8 cellular contexts compared by ENCODE assay signal in the genomic region with DNA sequence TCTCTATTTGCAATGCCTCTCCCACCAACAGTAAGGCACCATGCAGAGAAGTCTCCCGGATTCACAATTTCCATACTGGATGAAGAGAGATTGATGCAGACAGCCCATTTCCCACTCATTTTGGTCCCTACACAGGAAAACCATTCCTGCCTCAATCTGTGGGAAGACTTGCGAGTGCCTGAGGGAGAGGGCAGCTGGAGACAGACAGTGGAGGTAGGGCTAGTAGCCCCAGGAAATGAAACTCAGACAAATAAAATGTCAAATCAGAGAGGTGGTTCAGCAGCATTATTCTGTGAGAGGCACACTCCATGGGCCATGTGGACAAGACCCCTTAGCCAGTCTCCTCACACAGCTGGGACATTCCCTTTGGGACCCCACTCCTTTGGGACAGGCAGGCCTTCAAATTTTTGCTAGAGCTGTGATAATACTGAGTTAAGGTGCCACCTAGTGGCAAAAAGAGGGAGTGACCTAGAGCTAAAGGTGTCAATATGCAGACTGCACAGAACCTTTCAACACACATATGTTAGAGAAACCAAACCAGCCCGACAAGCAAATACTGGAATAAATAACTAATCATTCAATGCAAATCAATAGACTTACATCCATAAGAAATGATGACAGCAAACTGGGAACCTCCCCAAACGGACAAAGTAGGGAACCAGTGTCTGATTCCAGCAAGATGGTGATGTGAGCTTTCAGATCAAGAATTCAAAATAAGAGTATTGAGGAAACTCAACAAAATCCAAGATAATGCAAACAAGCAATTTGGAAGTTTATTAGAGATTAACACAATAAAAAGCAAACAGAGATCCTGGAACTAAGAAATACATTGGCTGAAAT.
DNase-seq lines count a peak whose midpoint lies in the region; ATAC-seq and TF ChIP-seq lines count a peak whose summit lies in the region.

No MANE protein-coding gene starts in this region.

- no peaks in the 10 kb centered on the region for H3K79me2 ChIP-seq in KMS-11 (ENCODE audit: insufficient read depth, low read depth)

- no peaks in the 10 kb centered on the region for H3K27me3 Mint-ChIP-seq in naive B cell

- ATAC-seq in GM21786 (IDR thresholded peaks at IDR 0.05; ENCODE audit: unreplicated experiment) (peak; percentile 98), body of pancreas (peak; percentile 70), naive B cell (ENCODE audit: low read depth in 2 of 2) (no peak)

- H2AFZ ChIP-seq in KMS-11 (ENCODE audit: low read depth): no peak overlapping the region; the same call in 1 of the 2 replicates

- CTCF ChIA-PET in AG04449 (lab: Yijun Ruan, JAX): interaction anchor here (1.1 to 1.2 kb wide), 3 partner anchors 14 to 1753 kb away, joined by 3 to 4 read pairs (median 4); no protein-coding TSS in a partner anchor

- no peaks in the 10 kb centered on the region for H3K27me3 ChIP-seq in KMS-11 (ENCODE audit: insufficient read depth, low read depth)
- no peaks in the 10 kb centered on the region for H3K27me3 ChIP-seq in body of pancreas
- H3K27me3 ChIP-seq in ovary: no peaks in the 10 kb centered on the region

- no peak overlapping the region for H3K4me3 Mint-ChIP-seq in naive B cell

- H4K20me1 ChIP-seq in KMS-11 (ENCODE audit: insufficient read depth): no peaks in the 10 kb centered on the region

- no peak overlapping the region for H3K27ac ChIP-seq in KMS-11
- no peak overlapping the region for H3K27ac ChIP-seq in body of pancreas
- H3K27ac ChIP-seq in ovary: no peak overlapping the region

- H3K4me1 Mint-ChIP-seq in naive B cell: no peaks in the 10 kb centered on the region

- H3K9me3 ChIP-seq in body of pancreas (no peaks in the 10 kb centered on the region), ovary (no peaks in the 10 kb centered on the region)

- H3K27ac Mint-ChIP-seq in naive B cell: peak overlapping the region in 1 of 6 donors; percentile 80

- DNase-seq in AG04449 (ENCODE audit: low read depth, low spot score) (no peak), Daoy (ENCODE audit: low read depth) (peak; percentile 2), body of pancreas (peak; percentile 42 to 55 (median 50)), naive B cell (peak; percentile 1), ovary (no peak), SHP77 treated with DMSO at 0.1 percent for 48 hours (lab: John Stamatoyannopoulos, UW) (no peak)

- no peak for TF ChIP-seq EP300 in ovary (IDR thresholded peaks at IDR 0.05)

- peak; percentile 27 for TF ChIP-seq CTCF in AG04449 (IDR thresholded peaks at IDR 0.05; ENCODE audit: insufficient read depth, low read length, missing control alignments)
- peak; percentile 94 for TF ChIP-seq CTCF in KMS-11 (conservative IDR thresholded peaks at IDR 0.05; ENCODE audit: low read depth, low read length)
- TF ChIP-seq CTCF in body of pancreas (IDR thresholded peaks at IDR 0.05): peak; percentile 30 to 65 (median 59)
- TF ChIP-seq CTCF in ovary (IDR thresholded peaks at IDR 0.05): no peak

- TF ChIP-seq POLR2A in body of pancreas (IDR thresholded peaks at IDR 0.05) (no peak), ovary (IDR thresholded peaks at IDR 0.05) (no peak)

- H3K4me1 ChIP-seq in KMS-11 (ENCODE audit: low read depth, poor library complexity, severe bottlenecking) (no peaks in the 10 kb centered on the region), body of pancreas (no peaks in the 10 kb centered on the region), ovary (ENCODE audit: insufficient read depth) (no peaks in the 10 kb centered on the region)

- H3K36me3 ChIP-seq in KMS-11 (ENCODE audit: insufficient read depth) (no peaks in the 10 kb centered on the region), body of pancreas (replicated peaks in 1 of 2; ENCODE audit: insufficient read depth in 1 of 2, low read depth in 2 of 2) (no peaks in the 10 kb centered on the region), ovary (no peaks in the 10 kb centered on the region)

- POLR2A ChIA-PET in AG04449 (lab: Yijun Ruan, JAX): no interaction called here

- H3K36me3 Mint-ChIP-seq in naive B cell: no peaks in the 10 kb centered on the region

- no peak overlapping the region for H3K4me2 ChIP-seq in KMS-11

- WGBS in body of pancreas, 2 donors: 40 to 50% methylated on average over 4 of the region's 4 CpGs
- WGBS in ovary, 3 donors: 75 to 82% (median 76%) methylated on average over 4 of the region's 4 CpGs

- H3K9ac ChIP-seq in KMS-11: no peak overlapping the region

- intact Hi-C loops in body of pancreas (cut with DNase I) (loop anchor here (10.0 kb wide), 1 partner anchor 1753 kb away; no protein-coding TSS in a partner anchor), ovary (cut with DNase I) (no loop called here)

- H3K4me3 ChIP-seq in AG04449 (ENCODE audit: low read depth, low read length) (no peak overlapping the region), KMS-11 (IDR thresholded peaks at IDR 0.05; ENCODE audit: insufficient read depth, low read depth, low read length) (no peak overlapping the region), body of pancreas (no peak overlapping the region), ovary (no peak overlapping the region)

- H3K9me3 Mint-ChIP-seq in naive B cell: peaks cover 3 to 31% (median 4%) of the 10 kb centered on the region in 7 donors

Comparison
In these comparisons a context has a peak if more than half of its experiments do, and no peak if none do; other contexts are left out.
1. DNase-seq: peak in Daoy (single experiment), body of pancreas (4 of 4) and naive B cell (single experiment); none in AG04449 (single experiment), ovary (0 of 5) and SHP77 treated with DMSO at 0.1 percent for 48 hours (single experiment).
2. CTCF ChIP-seq: peak in AG04449 (single experiment), KMS-11 (single experiment) and body of pancreas (7 of 7); none in ovary (0 of 3).
3. ATAC-seq: peak in GM21786 (single experiment) and body of pancreas (single experiment); none in naive B cell (0 of 2).